In the genomic region with DNA sequence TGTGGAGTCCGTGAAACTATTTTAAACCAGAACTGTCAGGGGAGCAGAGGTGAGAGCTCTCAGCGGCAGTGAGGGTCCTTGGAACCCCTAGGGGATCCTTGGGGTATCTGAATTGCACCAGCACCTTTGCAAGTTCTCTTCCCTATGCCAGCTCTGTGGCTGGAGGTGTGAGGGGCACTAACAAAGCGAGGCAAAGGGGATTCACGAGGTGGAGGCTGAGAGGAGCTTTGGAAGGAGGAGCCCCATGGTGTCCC, we compare ENCODE assay signal across 10 cellular contexts. TPM values are rescaled to one million over a fixed set of nuclear protein-coding genes. Genes with fewer than 3 reads are reported as not detected.
DNase-seq lines count a peak whose midpoint lies in the region; ATAC-seq, FAIRE-seq and TF ChIP-seq lines count a peak whose summit lies in the region.
"Had no signal": no experiment of that assay in that cellular context is flagged by ENCODE, and none has a peak within 500 bp of the region (broad histone marks: within the 10 kb centered on the region; RNA-seq: fewer than 3 reads in every experiment).

No MANE protein-coding gene starts in this region.

- H3K4me1 Mint-ChIP-seq in activated CD8-positive, alpha-beta memory T cell treated with anti-CD3 and anti-CD28 coated beads, Interleukin-2, amount 10 ng/mL, durations not matched to agents 7 days and 5 days = peaks cover 56% of the 10 kb centered on the region
- peaks cover 49% of the 10 kb centered on the region for H3K4me1 Mint-ChIP-seq in activated CD4-positive, alpha-beta memory T cell treated with anti-CD3 and anti-CD28 coated beads, Interleukin-2, amount 10 ng/mL, durations not matched to agents 7 days and 5 days

- H4K20me1 ChIP-seq in keratinocyte (ENCODE audit: control insufficient read depth, extremely low read depth, insufficient read depth, low read length) = no peaks in the 10 kb centered on the region

- no peaks in the 10 kb centered on the region for H3K9me3 ChIP-seq in keratinocyte (ENCODE audit: control insufficient read depth, low read depth, low read length)
- H3K9me3 ChIP-seq in stomach = no peaks in the 10 kb centered on the region

- no peak for ATAC-seq in activated CD8-positive, alpha-beta memory T cell treated with anti-CD3 and anti-CD28 coated beads, Interleukin-2, amount 10 ng/mL, durations not matched to agents 7 days and 5 days
- ATAC-seq in GM19397 (IDR thresholded peaks at IDR 0.05; ENCODE audit: unreplicated experiment) (no peak), HG03108 (IDR thresholded peaks at IDR 0.05; ENCODE audit: unreplicated experiment) (no peak), GM21526 (IDR thresholded peaks at IDR 0.05; ENCODE audit: low FRiP score, unreplicated experiment) (no peak)

- H3K4me2 ChIP-seq in keratinocyte (ENCODE audit: control insufficient read depth, extremely low read depth, insufficient read depth, low read depth, low read length) = peak overlapping the region; percentile 6

- POLR2A ChIA-PET in activated CD4-positive, alpha-beta memory T cell treated with anti-CD3 and anti-CD28 coated beads, Interleukin-2, amount 10 ng/mL, durations not matched to agents 7 days and 5 days (lab: Charles Lee) = interaction anchor here (1.0 to 3.0 kb wide), 7 partner anchors 9 to 50 kb away, joined by 3 to 13 read pairs (median 4); partner anchors contain the start of gene SYNJ2

- 64 to 85% (median 75%) methylated on average over 4 of the region's 4 CpGs for WGBS in stomach, 5 donors

- dilution Hi-C loops in keratinocyte (cut with MboI; ENCODE audit: extremely low pct_ligation_motif_present, low sequenced_read_pairs) = no loop called here

- H3K27me3 Mint-ChIP-seq in activated CD8-positive, alpha-beta memory T cell treated with anti-CD3 and anti-CD28 coated beads, Interleukin-2, amount 10 ng/mL, durations not matched to agents 7 days and 5 days = no peaks in the 10 kb centered on the region
- no peaks in the 10 kb centered on the region for H3K27me3 Mint-ChIP-seq in activated CD4-positive, alpha-beta memory T cell treated with anti-CD3 and anti-CD28 coated beads, Interleukin-2, amount 10 ng/mL, durations not matched to agents 7 days and 5 days

- H3K27ac ChIP-seq in keratinocyte (ENCODE audit: control insufficient read depth, insufficient read depth, low read length) (no peak overlapping the region), stomach (peak overlapping the region; percentile 32 to 70 (median 59))

- no peaks in the 10 kb centered on the region for H3K9me1 ChIP-seq in keratinocyte (ENCODE audit: control insufficient read depth, extremely low read depth, insufficient read depth, low read length)

- H3K79me2 ChIP-seq in keratinocyte (ENCODE audit: control insufficient read depth, insufficient read depth, low read length) = peaks cover 4% of the 10 kb centered on the region

- no peaks in the 10 kb centered on the region for H3K27me3 ChIP-seq in keratinocyte (ENCODE audit: control insufficient read depth, extremely low read depth, insufficient read depth, low read length)
- H3K27me3 ChIP-seq in stomach = no peaks in the 10 kb centered on the region

- H3K36me3 ChIP-seq in keratinocyte (ENCODE audit: control insufficient read depth in 2 of 2, extremely low read depth in 1 of 2, insufficient read depth in 2 of 2, low read length in 2 of 2) = peaks cover 0 to 10% of the 10 kb centered on the region in 2 experiments
- peaks cover 0 to 17% (median 6%) of the 10 kb centered on the region in 4 donors for H3K36me3 ChIP-seq in stomach

- no peak for TF ChIP-seq POLR2A in stomach (IDR thresholded peaks at IDR 0.05)

- intact Hi-C loops in stomach (cut with DNase I; ENCODE audit: low total_unique reads) = no loop called here

- TF ChIP-seq EP300 in stomach (IDR thresholded peaks at IDR 0.05) = no peak

- no peaks in the 10 kb centered on the region for H3K9me3 Mint-ChIP-seq in activated CD8-positive, alpha-beta memory T cell treated with anti-CD3 and anti-CD28 coated beads, Interleukin-2, amount 10 ng/mL, durations not matched to agents 7 days and 5 days (ENCODE audit: low read depth)
- H3K9me3 Mint-ChIP-seq in activated CD4-positive, alpha-beta memory T cell treated with anti-CD3 and anti-CD28 coated beads, Interleukin-2, amount 10 ng/mL, durations not matched to agents 7 days and 5 days = no peaks in the 10 kb centered on the region

- H3K4me1 ChIP-seq in keratinocyte (ENCODE audit: control insufficient read depth, extremely low read depth, insufficient read depth, low read length) (peaks cover 15% of the 10 kb centered on the region), stomach (peaks cover 44 to 67% (median 56%) of the 10 kb centered on the region in 4 donors)

- no peak overlapping the region for H3K4me3 Mint-ChIP-seq in activated CD8-positive, alpha-beta memory T cell treated with anti-CD3 and anti-CD28 coated beads, Interleukin-2, amount 10 ng/mL, durations not matched to agents 7 days and 5 days
- H3K4me3 Mint-ChIP-seq in activated CD4-positive, alpha-beta memory T cell treated with anti-CD3 and anti-CD28 coated beads, Interleukin-2, amount 10 ng/mL, durations not matched to agents 7 days and 5 days = no peak overlapping the region

- peak overlapping the region; percentile 86 for H3K27ac Mint-ChIP-seq in activated CD8-positive, alpha-beta memory T cell treated with anti-CD3 and anti-CD28 coated beads, Interleukin-2, amount 10 ng/mL, durations not matched to agents 7 days and 5 days
- peak overlapping the region; percentile 81 for H3K27ac Mint-ChIP-seq in activated CD4-positive, alpha-beta memory T cell treated with anti-CD3 and anti-CD28 coated beads, Interleukin-2, amount 10 ng/mL, durations not matched to agents 7 days and 5 days

- DNase-seq in activated CD8-positive, alpha-beta memory T cell treated with anti-CD3 and anti-CD28 coated beads, Interleukin-2, amount 10 ng/mL, durations not matched to agents 7 days and 5 days = no peak
- DNase-seq in activated CD8-positive, alpha-beta memory T cell treated with anti-CD3 and anti-CD28 coated beads, Interleukin-2, amount 50 U/mL, for 4 hours = no peak
- no peak for DNase-seq in activated CD4-positive, alpha-beta memory T cell treated with anti-CD3 and anti-CD28 coated beads, Interleukin-2, amount 10 ng/mL, durations not matched to agents 7 days and 5 days
- DNase-seq in keratinocyte (ENCODE audit: low read depth, low spot score) (no peak), stomach (no peak)
- DNase-seq: NCI-H1417 treated with DMSO at 0.1 percent for 48 hours had no signal

- H3K9ac ChIP-seq in keratinocyte (ENCODE audit: control insufficient read depth, extremely low read depth, insufficient read depth, low read length) = no peak overlapping the region

- no peak overlapping the region for H3K4me3 ChIP-seq in keratinocyte (ENCODE audit: control insufficient read depth in 2 of 3, extremely low read depth in 1 of 3, insufficient read depth in 2 of 3, low read depth in 1 of 3, low read length in 3 of 3)
- H3K4me3 ChIP-seq in stomach = no peak overlapping the region

- FAIRE-seq in keratinocyte (lab: Jason Lieb, UNC) = no peak
- FAIRE-seq: endometrium had no signal

- H3K36me3 Mint-ChIP-seq in activated CD8-positive, alpha-beta memory T cell treated with anti-CD3 and anti-CD28 coated beads, Interleukin-2, amount 10 ng/mL, durations not matched to agents 7 days and 5 days = peaks cover 52% of the 10 kb centered on the region
- peaks cover 56% of the 10 kb centered on the region for H3K36me3 Mint-ChIP-seq in activated CD4-positive, alpha-beta memory T cell treated with anti-CD3 and anti-CD28 coated beads, Interleukin-2, amount 10 ng/mL, durations not matched to agents 7 days and 5 days (ENCODE audit: low read depth)

- CTCF ChIA-PET in activated CD8-positive, alpha-beta memory T cell treated with anti-CD3 and anti-CD28 coated beads, Interleukin-2, amount 10 ng/mL, durations not matched to agents 7 days and 5 days (lab: Charles Lee) = interaction anchor here (0.7 to 4.3 kb wide), 9 partner anchors 11 to 49 kb away, joined by 3 to 13 read pairs (median 4); partner anchors contain the start of gene SYNJ2
- CTCF ChIA-PET in activated CD4-positive, alpha-beta memory T cell treated with anti-CD3 and anti-CD28 coated beads, Interleukin-2, amount 10 ng/mL, durations not matched to agents 7 days and 5 days (lab: Charles Lee) = interaction anchor here (0.5 to 6.6 kb wide), 6 partner anchors 10 to 271 kb away, joined by 3 to 67 read pairs (median 5); partner anchors contain the start of gene SYNJ2

- TF ChIP-seq CTCF in keratinocyte (optimal IDR thresholded peaks at IDR 0.05 in 1 of 3, IDR thresholded peaks at IDR 0.05 in 1 of 3, conservative IDR thresholded peaks at IDR 0.05 in 1 of 3; ENCODE audit: extremely low read depth in 1 of 3, insufficient read depth in 2 of 3, low read length in 3 of 3) = no peak
- no peak for TF ChIP-seq CTCF in stomach (IDR thresholded peaks at IDR 0.05)

- H2AFZ ChIP-seq in keratinocyte (ENCODE audit: control insufficient read depth, low read length) = no peak overlapping the region

RNA-seq across cellular contexts. Expression of gene SYNJ2, which starts 49.5 kb away (rescaled TPM):
- 10 to 100 TPM; 41.2 to 42.7 TPM for total RNA-seq in activated CD8-positive, alpha-beta memory T cell treated with anti-CD3 and anti-CD28 coated beads, Interleukin-2, amount 10 ng/mL, durations not matched to agents 7 days and 5 days
- 10 to 100 TPM; 36.8 to 39.1 TPM for total RNA-seq in activated CD4-positive, alpha-beta memory T cell treated with anti-CD3 and anti-CD28 coated beads, Interleukin-2, amount 10 ng/mL, durations not matched to agents 7 days and 5 days
- polyA plus RNA-seq in keratinocyte = 4.0 to 10.1 TPM (median 8.6 TPM) in 3 replicates
- 2.1 TPM for polyA plus RNA-seq in keratinocyte (2011; ENCODE audit: low read depth)
- polyA plus RNA-seq in keratinocyte (2011; cell fraction: cytosol; rRNA removed) = 4.6 and 5.3 TPM in 2 replicates
- polyA plus RNA-seq in keratinocyte (2011; cell fraction: nucleus; rRNA removed) = 6.0 and 6.8 TPM in 2 replicates
- polyA plus RNA-seq in keratinocyte (2012; ENCODE audit: low replicate concordance) = 2.1 and 7.6 TPM in 2 replicates
- 5.7 to 14.4 TPM (median 10.7 TPM) in 3 replicates for polyA minus RNA-seq in keratinocyte
- polyA minus RNA-seq in keratinocyte (2011; cell fraction: cytosol; rRNA and poly(A)+ RNA removed) = 5.9 TPM
- polyA minus RNA-seq in keratinocyte (2011; cell fraction: nucleus; rRNA and poly(A)+ RNA removed) = 5.3 and 7.8 TPM in 2 replicates
- 10 to 100 TPM; 11.7 to 41.4 (median 25.4) TPM for total RNA-seq in stomach
- polyA plus RNA-seq in stomach = 1 to 10 TPM; 4.7 to 6.3 (median 6.0) TPM
